In the genomic region with DNA sequence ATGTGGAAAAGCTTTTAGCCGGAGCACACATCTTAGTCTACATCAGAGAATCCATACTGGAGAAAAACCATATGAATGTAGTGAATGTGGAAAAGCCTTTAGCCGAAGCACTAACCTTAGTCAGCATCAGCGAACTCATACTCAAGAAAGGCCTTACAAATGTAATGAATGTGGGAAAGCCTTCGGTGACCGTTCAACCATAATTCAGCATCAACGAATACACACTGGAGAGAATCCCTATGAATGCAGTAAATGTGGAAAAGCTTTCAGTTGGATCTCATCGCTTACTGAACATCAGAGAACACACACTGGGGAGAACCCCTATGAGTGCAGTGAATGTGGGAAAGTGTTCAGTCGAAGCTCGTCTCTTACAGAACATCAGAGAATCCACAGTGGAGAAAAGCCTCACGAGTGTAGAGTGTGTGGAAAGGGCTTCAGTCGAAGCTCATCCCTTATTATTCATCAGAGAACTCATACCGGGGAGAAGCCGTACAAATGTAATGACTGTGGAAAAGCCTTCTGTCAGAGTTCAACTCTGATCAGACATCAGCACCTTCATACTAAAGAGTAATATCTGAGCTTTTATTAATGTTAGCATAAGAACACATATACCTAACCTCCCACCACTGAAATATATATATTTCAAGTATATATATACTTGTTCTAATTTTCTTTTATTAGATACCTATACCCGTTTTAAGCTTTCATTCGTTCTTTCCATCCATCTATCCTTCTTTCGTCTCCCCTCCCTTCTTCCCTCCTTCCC, we compare ENCODE assay signal across 19 cellular contexts. TPM values are rescaled to one million over a fixed set of nuclear protein-coding genes. Genes with fewer than 3 reads are reported as not detected.
DNase-seq lines count a peak whose midpoint lies in the region; ATAC-seq, FAIRE-seq and TF ChIP-seq lines count a peak whose summit lies in the region.
"Had no signal": no experiment of that assay in that cellular context is flagged by ENCODE, and none has a peak within 500 bp of the region (broad histone marks: within the 10 kb centered on the region; RNA-seq: fewer than 3 reads in every experiment).

No MANE protein-coding gene starts in this region.

- no peak for TF ChIP-seq RAD21 in H1 (IDR thresholded peaks at IDR 0.05 in 1 of 2, conservative IDR thresholded peaks at IDR 0.05 in 1 of 2; ENCODE audit: low read depth in 2 of 2, low read length in 2 of 2)

- 93 to 100% methylated on average over 3 to 16 of the region's 16 CpGs for WGBS in H1 (ENCODE audit: extremely low coverage in 1 of 2, insufficient coverage in 1 of 2, insufficient read length in 1 of 2, insufficient replicate concordance in 2 of 2, low coverage in 1 of 2, low lambda C conversion rate in 2 of 2, missing lambda C conversion rate in 1 of 2), 2 experiments
- 100% methylated on average over 3 of the region's 16 CpGs for whole genome bisulfite sequencing in mesendoderm (ENCODE audit: extremely low coverage, insufficient coverage, low lambda C conversion rate)

- no peaks in the 10 kb centered on the region for H3K27me3 Mint-ChIP-seq in activated CD8-positive, alpha-beta T cell treated with anti-CD3 and anti-CD28 coated beads for 36 hours

- no peak for TF ChIP-seq EP300 in H1 (IDR thresholded peaks at IDR 0.05; ENCODE audit: borderline replicate concordance in 1 of 2, low read depth in 2 of 2, low read length in 2 of 2)

- H3K4me1 ChIP-seq in HEK293 (ENCODE audit: control insufficient read depth, insufficient read depth, low read length) (no peaks in the 10 kb centered on the region), adipocyte (ENCODE audit: control insufficient read depth, insufficient read depth, low read length) (no peaks in the 10 kb centered on the region), H1 (replicated peaks in 1 of 4; ENCODE audit: control insufficient read depth in 3 of 4, insufficient read depth in 4 of 4, low read length in 3 of 4) (no peaks in the 10 kb centered on the region), mesendoderm (ENCODE audit: control insufficient read depth, low read depth, low read length) (no peaks in the 10 kb centered on the region)
- H3K4me1 ChIP-seq: HAP-1 had no signal

- intact Hi-C loops in activated CD8-positive, alpha-beta T cell treated with anti-CD3 and anti-CD28 coated beads for 36 hours (cut with micrococcal nuclease) = no loop called here

- H3K56ac ChIP-seq in H1 (replicated peaks; ENCODE audit: insufficient read length, low read depth, low read length) (no peak overlapping the region), mesendoderm (ENCODE audit: low read length) (no peak overlapping the region)

- no peak for ATAC-seq in activated CD8-positive, alpha-beta T cell treated with anti-CD3 and anti-CD28 coated beads for 36 hours
- ATAC-seq: GM23338 had no signal

- CTCF ChIA-PET in HEK293 (lab: Yijun Ruan, JAX) (no interaction called here), H1 (lab: Charles Lee; ENCODE audit: partially characterized antibody) (no interaction called here)
- CTCF ChIA-PET in activated CD8-positive, alpha-beta T cell treated with anti-CD3 and anti-CD28 coated beads for 36 hours (lab: Charles Lee) = interaction anchor here (1.2 kb wide), 1 partner anchor 11 kb away, joined by 3 read pairs; no protein-coding TSS in a partner anchor

- H3K9me3 ChIP-seq in HEK293 (ENCODE audit: control insufficient read depth, insufficient read depth, low read depth, low read length) (no peaks in the 10 kb centered on the region), adipocyte (ENCODE audit: control insufficient read depth, low read length) (peaks cover 77% of the 10 kb centered on the region), H1 (ENCODE audit: insufficient read depth in 2 of 2, low read depth in 1 of 2, low read length in 1 of 2) (peaks cover 41 to 52% of the 10 kb centered on the region in 2 experiments)
- H3K9me3 ChIP-seq: HAP-1 had no signal

- H3K4ac ChIP-seq in H1 (replicated peaks; ENCODE audit: insufficient read length, low read depth, low read length) (no peak overlapping the region), mesendoderm (ENCODE audit: low read depth, low read length) (no peak overlapping the region)

- H3K4me3 ChIP-seq in HEK293 (ENCODE audit: low read depth, low read length) (no peak overlapping the region), adipocyte (ENCODE audit: low read length) (peak overlapping the region; percentile 43), H1 (ENCODE audit: extremely low read depth in 1 of 4, insufficient read depth in 2 of 4, low read depth in 3 of 4, low read length in 4 of 4) (no peak overlapping the region), mesendoderm (ENCODE audit: low read length) (peak overlapping the region; percentile 30)
- H3K4me3 ChIP-seq: GM23338, HAP-1 had no signal

- H3K9ac ChIP-seq in adipocyte (ENCODE audit: low read length) (no peak overlapping the region), H1 (replicated peaks in 1 of 4; ENCODE audit: extremely low read depth in 1 of 4, low read depth in 3 of 4, low read length in 3 of 4) (no peak overlapping the region), mesendoderm (ENCODE audit: low read length) (no peak overlapping the region)

- no peaks in the 10 kb centered on the region for H3K23me2 ChIP-seq in H1 (ENCODE audit: low read depth, low read length)

- H3K79me2 ChIP-seq in H1 (ENCODE audit: control insufficient read depth in 1 of 2, insufficient read depth in 2 of 2, low read length in 2 of 2) (no peaks in the 10 kb centered on the region), mesendoderm (ENCODE audit: control insufficient read depth, insufficient read depth, low read length) (no peaks in the 10 kb centered on the region)

- H2AFZ ChIP-seq in H1 (ENCODE audit: low read length) = no peak overlapping the region
- H2AFZ ChIP-seq: GM23338 had no signal

- H3K27ac Mint-ChIP-seq in activated CD8-positive, alpha-beta T cell treated with anti-CD3 and anti-CD28 coated beads for 36 hours = no peak overlapping the region
- H3K27ac Mint-ChIP-seq: CD4-positive, alpha-beta memory T cell; GM23338 had no signal

- POLR2A ChIA-PET in HEK293 (lab: Yijun Ruan, JAX) = no interaction called here
- POLR2A ChIA-PET in H1 (lab: Charles Lee; ENCODE audit: partially characterized antibody) = interaction anchor here (1.1 kb wide), 1 partner anchor 22 kb away, joined by 4 read pairs; no protein-coding TSS in a partner anchor
- POLR2A ChIA-PET in activated CD8-positive, alpha-beta T cell treated with anti-CD3 and anti-CD28 coated beads for 36 hours (lab: Charles Lee) = interaction anchor here (0.7 kb wide), 1 partner anchor 71 kb away, joined by 3 read pairs; a partner anchor contains a TSS

- H4K20me1 ChIP-seq in H1 (replicated peaks in 1 of 2; ENCODE audit: control insufficient read depth in 1 of 2, insufficient read depth in 2 of 2, low read length in 2 of 2) = no peaks in the 10 kb centered on the region

- DNase-seq in adipocyte (ENCODE audit: low read depth) (no peak), H1 (ENCODE audit: low read depth in 1 of 2, low spot score in 2 of 2) (no peak), mesendoderm (no peak), inferior parietal cortex (ENCODE audit: extremely low spot score) (no peak), NCI-H2196 (lab: John Stamatoyannopoulos, UW; ENCODE audit: unreplicated experiment) (no peak)
- DNase-seq in activated CD8-positive, alpha-beta T cell treated with anti-CD3 and anti-CD28 coated beads for 36 hours = no peak
- no peak for DNase-seq in activated effector memory CD4-positive, alpha-beta T cell treated with Interleukin-2 at 50 U/mL for 16 hours
- DNase-seq: C1 segment of cervical spinal cord; Calu3; CD4-positive, alpha-beta memory T cell; COR-L47; DMS153; DND-41 had no signal

- no peak for FAIRE-seq in H1 (lab: Jason Lieb, UNC)
- FAIRE-seq: G401.6, GM19239, H54 had no signal

- H3K23ac ChIP-seq in H1 (ENCODE audit: insufficient read length) = no peak overlapping the region
- H3K23ac ChIP-seq in mesendoderm (ENCODE audit: low read length) = no peak overlapping the region

- no peaks in the 10 kb centered on the region for H3K27me3 ChIP-seq in adipocyte (replicated peaks; ENCODE audit: control insufficient read depth, insufficient read depth, low read length)
- no peaks in the 10 kb centered on the region for H3K27me3 ChIP-seq in H1 (replicated peaks in 1 of 4; ENCODE audit: control insufficient read depth in 3 of 4, extremely low read depth in 1 of 4, insufficient read depth in 3 of 4, low read length in 3 of 4)
- peaks cover 2% of the 10 kb centered on the region for H3K27me3 ChIP-seq in mesendoderm (ENCODE audit: insufficient read depth, low read length, poor library complexity)

- H3K27ac ChIP-seq in HEK293 (ENCODE audit: extremely low read depth, low read depth, low read length) (no peak overlapping the region), H1 (ENCODE audit: low read depth, low read length) (no peak overlapping the region), mesendoderm (ENCODE audit: low read depth, low read length) (no peak overlapping the region)

- H4K8ac ChIP-seq in H1 (ENCODE audit: extremely low read depth, insufficient read depth, low read length) (no peak overlapping the region), mesendoderm (ENCODE audit: low read depth, low read length) (no peak overlapping the region)

- H3K79me1 ChIP-seq in H1 (ENCODE audit: low read depth, low read length) (no peaks in the 10 kb centered on the region), mesendoderm (ENCODE audit: low read length) (no peaks in the 10 kb centered on the region)

- TF ChIP-seq POLR2A in H1 (IDR thresholded peaks at IDR 0.05; ENCODE audit: control extremely low read depth in 1 of 2, low read depth in 2 of 2, low read length in 2 of 2) = no peak

- H3K36me3 Mint-ChIP-seq in activated CD8-positive, alpha-beta T cell treated with anti-CD3 and anti-CD28 coated beads for 36 hours (ENCODE audit: low read depth) = peaks cover 58% of the 10 kb centered on the region

- H2BK5ac ChIP-seq in H1 (ENCODE audit: low read depth, low read length) (no peak overlapping the region), mesendoderm (ENCODE audit: low read length) (no peak overlapping the region)

- no peak overlapping the region for H3K18ac ChIP-seq in H1 (ENCODE audit: extremely low read depth, low read length)
- no peak overlapping the region for H3K18ac ChIP-seq in mesendoderm (ENCODE audit: low read length)

- no peak overlapping the region for H3K4me3 Mint-ChIP-seq in activated CD8-positive, alpha-beta T cell treated with anti-CD3 and anti-CD28 coated beads for 36 hours
- H3K4me3 Mint-ChIP-seq: CD4-positive, alpha-beta memory T cell; GM23338 had no signal

- H4K91ac ChIP-seq in H1 (replicated peaks; ENCODE audit: insufficient read length, low read length) = no peak overlapping the region

- H3K4me2 ChIP-seq in H1 (ENCODE audit: insufficient read depth in 1 of 2, low read depth in 2 of 2, low read length in 2 of 2) (no peak overlapping the region), mesendoderm (ENCODE audit: low read length) (no peak overlapping the region)
- H3K4me2 ChIP-seq: GM23338 had no signal

- TF ChIP-seq CTCF in HEK293 (tag by site-specific recombination; IDR thresholded peaks at IDR 0.05) (no peak), H1 (IDR thresholded peaks at IDR 0.05; ENCODE audit: control extremely low read depth in 1 of 3, insufficient read depth in 1 of 3, low read depth in 1 of 3, low read length in 3 of 3) (no peak)
- TF ChIP-seq CTCF in activated CD8-positive, alpha-beta T cell treated with anti-CD3 and anti-CD28 coated beads for 36 hours (IDR thresholded peaks at IDR 0.05) = no peak

- peaks cover 48% of the 10 kb centered on the region for H3K9me3 Mint-ChIP-seq in activated CD8-positive, alpha-beta T cell treated with anti-CD3 and anti-CD28 coated beads for 36 hours

- H3K14ac ChIP-seq in H1 (ENCODE audit: insufficient read length) = no peak overlapping the region

- no peak overlapping the region for H2BK15ac ChIP-seq in H1 (ENCODE audit: low read length)
- no peak overlapping the region for H2BK15ac ChIP-seq in mesendoderm (replicated peaks; ENCODE audit: low read depth)

- H4K5ac ChIP-seq in H1 (ENCODE audit: insufficient read length, low read depth, low read length) (no peak overlapping the region), mesendoderm (ENCODE audit: low read length) (no peak overlapping the region)

- H2BK120ac ChIP-seq in H1 (replicated peaks; ENCODE audit: low read depth, low read length) (no peak overlapping the region), mesendoderm (ENCODE audit: low read depth, low read length) (no peak overlapping the region)

- H2AK5ac ChIP-seq in H1 (ENCODE audit: low read depth, low read length) (no peak overlapping the region), mesendoderm (ENCODE audit: low read length) (no peak overlapping the region)

- H2BK20ac ChIP-seq in H1 (ENCODE audit: low read length) = no peak overlapping the region

- H2BK12ac ChIP-seq in H1 (ENCODE audit: low read depth, low read length) = no peak overlapping the region

- H3K36me3 ChIP-seq in HEK293 (ENCODE audit: control insufficient read depth in 2 of 2, insufficient read depth in 1 of 2, low read length in 2 of 2) (peaks cover 3 to 34% of the 10 kb centered on the region in 2 experiments; a peak in 1 of 3 replicates), adipocyte (ENCODE audit: control insufficient read depth, insufficient read depth, low read length, severe bottlenecking) (peaks cover 53% of the 10 kb centered on the region), H1 (ENCODE audit: control insufficient read depth in 2 of 4, insufficient read depth in 4 of 4, low read length in 3 of 4) (peaks cover 6 to 50% (median 24%) of the 10 kb centered on the region in 4 experiments; a peak in 7 of 8 replicates), mesendoderm (ENCODE audit: control insufficient read depth, insufficient read depth, low read length) (peaks cover 13% of the 10 kb centered on the region)

- H3K4me1 Mint-ChIP-seq in activated CD8-positive, alpha-beta T cell treated with anti-CD3 and anti-CD28 coated beads for 36 hours (ENCODE audit: low read depth) = no peaks in the 10 kb centered on the region
- H3K4me1 Mint-ChIP-seq: CD4-positive, alpha-beta memory T cell; GM23338 had no signal

RNA-seq across cellular contexts. Expression of a gene that starts 12.5 kb away (rescaled TPM):
- total RNA-seq in H1 (2021; fragmentation: NEBNext Ultra II Directional; extraction: Animal tissue kit (Norgen Biotek cat#: 25700)) = 12.4 and 13.0 TPM in 2 replicates
- 3.4 and 4.8 TPM in 2 replicates for polyA plus RNA-seq in H1 (2011; rRNA removed)
- 5.7 TPM for polyA plus RNA-seq in H1 (2011; cell fraction: cytosol; rRNA removed)
- polyA plus RNA-seq in H1 (2011; cell fraction: nucleus; rRNA removed) = 1.8 TPM
- polyA plus RNA-seq in H1 (2012, experiment 1 of 2) = 4.7 to 9.2 TPM (median 7.3 TPM) in 4 replicates
- polyA plus RNA-seq in H1 (2012, experiment 2 of 2) = 0.71 TPM
- polyA plus RNA-seq in H1 (2013, experiment 1 of 2) = 12.1 TPM
- polyA plus RNA-seq in H1 (2013, experiment 2 of 2) = 11.5 TPM
- polyA minus RNA-seq in H1 (2011; rRNA and poly(A)+ RNA removed) = 2.8 and 3.1 TPM in 2 replicates
- polyA minus RNA-seq in H1 (2011; cell fraction: cytosol; rRNA and poly(A)+ RNA removed) = 1.5 TPM
- 4.9 TPM for polyA minus RNA-seq in H1 (2011; cell fraction: nucleus; rRNA and poly(A)+ RNA removed)
- polyA plus RNA-seq in mesendoderm (2013, experiment 1 of 2) = 14.4 TPM
- 14.2 TPM for polyA plus RNA-seq in mesendoderm (2013, experiment 2 of 2)
- total RNA-seq in activated CD8-positive, alpha-beta T cell treated with anti-CD3 and anti-CD28 coated beads for 36 hours = 1 to 10 TPM; 2.8 to 4.5 TPM

Comparison
In these comparisons a context has a peak if more than half of its experiments do, and no peak if none do; other contexts are left out.
1. H3K4me3 ChIP-seq: peak in adipocyte (single experiment) and mesendoderm (single experiment); none in HEK293 (single experiment) and H1 (0 of 4).